8 cellular contexts compared by ENCODE assay signal in genomic region chr6:30678964-30679726, GRCh38. TPM values are rescaled to one million over a fixed set of nuclear protein-coding genes. Genes with fewer than 3 reads are reported as not detected.
A peak's percentile ranks its signal among the peaks of the same experiment; 100 is the strongest.
DNase-seq lines count a peak whose midpoint lies in the region; ATAC-seq and TF ChIP-seq lines count a peak whose summit lies in the region.

No MANE protein-coding gene starts in this region.

- 3% methylated on average over 23 of the region's 31 CpGs for WGBS in right lobe of liver (ENCODE audit: insufficient coverage, low coverage, low lambda C conversion rate, missing lambda C conversion rate)

- peak overlapping the region; percentile 60 to 94 (median 84) for H3K27ac ChIP-seq in right lobe of liver

- H3K9me3 ChIP-seq in right lobe of liver, result no peaks in the 10 kb centered on the region

- intact Hi-C loops in right lobe of liver (cut with DNase I), result loop anchor here (2.0 to 10.0 kb wide), 3 partner anchors 44 to 194 kb away; partner anchors contain the start of genes ATAT1 (in 1 of the 2) and HLA-E (in 1 of the 2)

- peak overlapping the region; percentile 24 to 34 (median 26) for H3K4me3 ChIP-seq in right lobe of liver

- peaks cover 0 to 67% (median 28%) of the 10 kb centered on the region in 4 donors for H3K4me1 ChIP-seq in right lobe of liver

- H3K36me3 ChIP-seq in right lobe of liver, result peaks cover 0 to 17% (median 5%) of the 10 kb centered on the region in 4 donors

- ATAC-seq in HG02623 (IDR thresholded peaks at IDR 0.05; ENCODE audit: unreplicated experiment), result peak; percentile 41
- peak; percentile 75 to 85 (median 82) for ATAC-seq in right lobe of liver
- no peak for ATAC-seq in HG03025 (IDR thresholded peaks at IDR 0.05; ENCODE audit: low FRiP score, unreplicated experiment)

- peak; percentile 36 for TF ChIP-seq POLR2A in right lobe of liver (IDR thresholded peaks at IDR 0.05)

- TF ChIP-seq CTCF in right lobe of liver (IDR thresholded peaks at IDR 0.05), result peak; percentile 95 to 99 (median 97)

- H3K27me3 ChIP-seq in right lobe of liver, result no peaks in the 10 kb centered on the region

- DNase-seq in Caki2 (ENCODE audit: low read depth) (peak; percentile 71), NCI-H510A (lab: John Stamatoyannopoulos, UW) (peak; percentile 41), dedifferentiated amniotic fluid mesenchymal stem cell (ENCODE audit: extremely low spot score) (peak; percentile 65), right lobe of liver (peak; percentile 91 to 93 (median 92))
- DNase-seq in activated CD4-positive, alpha-beta T cell treated with anti-CD3 and anti-CD28 coated beads, Interleukin-2, amount 50 U/mL, for 24 hours (ENCODE audit: low read depth in 1 of 2, low spot score in 1 of 2), result peak; percentile 85 to 89
- peak; percentile 92 for DNase-seq in stimulated activated CD4-positive, alpha-beta T cell treated with anti-CD3 and anti-CD28 coated beads, Interleukin-4, amount 100 ng/mL, for 24 hours

- in situ Hi-C loops in Caki2 (cut with HindIII; ENCODE audit: low pct_unique_long_range_greater_than_20kb, low sequenced_read_pairs), result no loop called here

RNA-seq across cellular contexts. Expression of gene DHX16, which starts 6.3 kb away (rescaled TPM):
- total RNA-seq in Caki2 (2014; rRNA removed; shearing (Covaris generic); ENCODE audit: low replicate concordance), result 31.4 and 37.5 TPM in 2 replicates
- total RNA-seq in right lobe of liver, result 10 to 100 TPM; 12.3 to 17.8 (median 14.4) TPM

RNA-seq across cellular contexts. Expression of gene PPP1R18, which starts 7.3 kb away (rescaled TPM):
- total RNA-seq in Caki2 (2014; rRNA removed; shearing (Covaris generic); ENCODE audit: low replicate concordance), result 29.9 and 37.7 TPM in 2 replicates
- total RNA-seq in right lobe of liver, result 10 to 100 TPM in 4 of 6 experiments, 1 to 10 TPM in 2; 6.7 to 29.1 (median 12.9) TPM

RNA-seq across cellular contexts. Expression of gene NRM, which starts 11.6 kb away (rescaled TPM):
- 2.3 and 16.7 TPM in 2 replicates for total RNA-seq in Caki2 (2014; rRNA removed; shearing (Covaris generic); ENCODE audit: low replicate concordance)
- 1 to 10 TPM; 1.2 to 2.7 (median 1.9) TPM for total RNA-seq in right lobe of liver

RNA-seq across cellular contexts. Expression of gene C6orf136, which starts 32.2 kb away (rescaled TPM):
- total RNA-seq in Caki2 (2014; rRNA removed; shearing (Covaris generic); ENCODE audit: low replicate concordance), result 2.6 TPM in 1 of 2 replicates, not detected in the other
- total RNA-seq in right lobe of liver, result 10 to 100 TPM in 4 of 6 experiments, 1 to 10 TPM in 2; 8.2 to 14.1 (median 11.0) TPM

RNA-seq across cellular contexts. Expression of gene MDC1, which starts 37.9 kb away (rescaled TPM):
- 3.3 and 6.7 TPM in 2 replicates for total RNA-seq in Caki2 (2014; rRNA removed; shearing (Covaris generic); ENCODE audit: low replicate concordance)
- total RNA-seq in right lobe of liver, result 10 to 100 TPM in 4 of 6 experiments, 1 to 10 TPM in 2; 8.8 to 15.5 (median 12.1) TPM

Comparison
In these comparisons a context has a peak if more than half of its experiments do, and no peak if none do; other contexts are left out.
1. DNase-seq: peak in every context shown above with its lines; median percentile 92 in right lobe of liver; 92 in stimulated activated CD4-positive, alpha-beta T cell treated with anti-CD3 and anti-CD28 coated beads, Interleukin-4, amount 100 ng/mL, for 24 hours; 87 in activated CD4-positive, alpha-beta T cell treated with anti-CD3 and anti-CD28 coated beads, Interleukin-2, amount 50 U/mL, for 24 hours; 71 in Caki2; 65 in dedifferentiated amniotic fluid mesenchymal stem cell; 41 in NCI-H510A.